Comparison of ENCODE assay signal across 18 cellular contexts in genomic region chr5:180463216-180463900, GRCh38. TPM values are rescaled to one million over a fixed set of nuclear protein-coding genes. Genes with fewer than 3 reads are reported as not detected.
A peak's percentile ranks its signal among the peaks of the same experiment; 100 is the strongest.
DNase-seq lines count a peak whose midpoint lies in the region; TF ChIP-seq lines count a peak whose summit lies in the region.
"Had no signal": no experiment of that assay in that cellular context is flagged by ENCODE, and none has a peak within 500 bp of the region (broad histone marks: within the 10 kb centered on the region; RNA-seq: fewer than 3 reads in every experiment).

No MANE protein-coding gene starts in this region.

- H3K4me3 ChIP-seq in H7 (ENCODE audit: insufficient read depth, low read depth, low read length) (no peak overlapping the region), NB4 (ENCODE audit: low read depth, low read length) (no peak overlapping the region)
- H3K4me3 ChIP-seq: HAP-1 had no signal

- TF ChIP-seq POLR2A in NB4 (IDR thresholded peaks at IDR 0.05; ENCODE audit: extremely low read depth, insufficient read length), result no peak

- no peaks in the 10 kb centered on the region for H3K36me3 ChIP-seq in H7 (replicated peaks; ENCODE audit: control insufficient read depth, insufficient read depth, low read length)
- H3K36me3 ChIP-seq: BE2C, HAP-1 had no signal

- H3K27me3 Mint-ChIP-seq in chondrocyte (ENCODE audit: low read depth), result no peaks in the 10 kb centered on the region
- H3K27me3 Mint-ChIP-seq: CD4-positive, CD25-positive, alpha-beta regulatory T cell had no signal

- no peaks in the 10 kb centered on the region for H3K27me3 ChIP-seq in H7 (ENCODE audit: control insufficient read depth, insufficient read depth, low read length)
- H3K27me3 ChIP-seq: BE2C had no signal

- intact Hi-C loops in posterior vena cava (cut with DNase I), result no loop called here

- DNase-seq in H7 (peak; percentile 15), NB4 (ENCODE audit: low read depth) (peak; percentile 30), chondrocyte (ENCODE audit: low spot score) (peak; percentile 43), posterior vena cava (ENCODE audit: low spot score) (peak; percentile 63), putamen (ENCODE audit: low spot score) (no peak), NCI-H524 treated with DMSO at 0.1 percent for 48 hours (lab: John Stamatoyannopoulos, UW) (no peak), NCI-H187 (lab: John Stamatoyannopoulos, UW) (no peak), GM03348 (ENCODE audit: low spot score) (no peak)
- DNase-seq: ACHN; BE2C; C1 segment of cervical spinal cord; CD4-positive, CD25-positive, alpha-beta regulatory T cell; CD8-positive, alpha-beta memory T cell; COR-L47; DMS 273 treated with DMSO at 0.1 percent for 48 hours; DMS53; GOT3 had no signal

- no peaks in the 10 kb centered on the region for H3K36me3 Mint-ChIP-seq in chondrocyte (ENCODE audit: low read depth)
- H3K36me3 Mint-ChIP-seq: CD4-positive, CD25-positive, alpha-beta regulatory T cell had no signal

- H3K4me1 Mint-ChIP-seq in chondrocyte (ENCODE audit: low read depth), result peaks cover 6% of the 10 kb centered on the region
- H3K4me1 Mint-ChIP-seq: CD4-positive, CD25-positive, alpha-beta regulatory T cell; CD8-positive, alpha-beta memory T cell had no signal

- no peak overlapping the region for H3K27ac Mint-ChIP-seq in chondrocyte (ENCODE audit: unreplicated experiment)
- H3K27ac Mint-ChIP-seq: CD4-positive, CD25-positive, alpha-beta regulatory T cell had no signal

- peaks cover 5% of the 10 kb centered on the region for H3K9me3 Mint-ChIP-seq in chondrocyte (ENCODE audit: low read depth)
- H3K9me3 Mint-ChIP-seq: CD8-positive, alpha-beta memory T cell had no signal

- TF ChIP-seq CTCF in NB4 (IDR thresholded peaks at IDR 0.05; ENCODE audit: low read depth, low read length) (no peak), chondrocyte (IDR thresholded peaks at IDR 0.05) (no peak)

- no peak overlapping the region for H3K4me3 Mint-ChIP-seq in chondrocyte (ENCODE audit: unreplicated experiment)
- H3K4me3 Mint-ChIP-seq: CD4-positive, CD25-positive, alpha-beta regulatory T cell; CD8-positive, alpha-beta memory T cell had no signal

RNA-seq across cellular contexts. Expression of gene CNOT6, which starts 30.8 kb away (rescaled TPM):
- total RNA-seq in H7 (2014; rRNA removed; shearing (Covaris generic)), result 11.2 and 17.4 TPM in 2 replicates
- 20.4 to 24.7 TPM (median 22.5 TPM) in 3 replicates for total RNA-seq in chondrocyte
- total RNA-seq in posterior vena cava, result 10 to 100 TPM; 19.9 to 22.6 TPM

Comparison
In these comparisons a context has a peak if more than half of its experiments do, and no peak if none do; other contexts are left out.
1. DNase-seq: peak in H7 (single experiment), NB4 (single experiment), chondrocyte (single experiment) and posterior vena cava (single experiment); none in putamen (single experiment), NCI-H524 treated with DMSO at 0.1 percent for 48 hours (single experiment), NCI-H187 (0 of 2) and GM03348 (single experiment).